Comparison of ENCODE assay signal across 14 cellular contexts in genomic region chr12:11711675-11712327, GRCh38.
DNase-seq lines count a peak whose midpoint lies in the region; ATAC-seq, FAIRE-seq and TF ChIP-seq lines count a peak whose summit lies in the region.
"Had no signal": no experiment of that assay in that cellular context is flagged by ENCODE, and none has a peak within 500 bp of the region (broad histone marks: within the 10 kb centered on the region; RNA-seq: fewer than 3 reads in every experiment).

No MANE protein-coding gene starts in this region.

- peaks cover 12% of the 10 kb centered on the region for H3F3A ChIP-seq in GM23248 (ENCODE audit: insufficient read depth)

- H2AFZ ChIP-seq in GM23248 (peak overlapping the region; percentile 42; the same call in 1 of the 2 replicates), astrocyte (ENCODE audit: low read depth, low read length) (no peak overlapping the region)

- peak overlapping the region; percentile 76 for H3K27ac Mint-ChIP-seq in astrocyte (ENCODE audit: unreplicated experiment)
- H3K27ac Mint-ChIP-seq: naive thymus-derived CD4-positive, alpha-beta T cell had no signal

- 43 to 50% methylated on average over 9 of the region's 9 CpGs for WGBS in GM23248 (ENCODE audit: low coverage in 1 of 2, low lambda C conversion rate in 2 of 2, missing lambda C conversion rate in 2 of 2), 2 experiments

- H3K9me2 ChIP-seq in GM23248 (ENCODE audit: insufficient read depth), result no peaks in the 10 kb centered on the region

- no peaks in the 10 kb centered on the region for H3K9me3 ChIP-seq in GM23248 (ENCODE audit: low read depth)
- H3K9me3 ChIP-seq in astrocyte (ENCODE audit: insufficient read depth, low read depth, low read length), result no peaks in the 10 kb centered on the region

- in situ Hi-C loops in GM23248 (cut with MboI), result no loop called here

- H3K4me1 Mint-ChIP-seq in astrocyte (ENCODE audit: low read depth, unreplicated experiment), result peaks cover 49% of the 10 kb centered on the region

- H3K9ac ChIP-seq in GM23248 (peak overlapping the region; percentile 53), astrocyte (ENCODE audit: low read length) (no peak overlapping the region)

- H3K4me1 ChIP-seq in GM23248 (ENCODE audit: insufficient read depth) (peaks cover 17% of the 10 kb centered on the region), astrocyte (ENCODE audit: insufficient read depth, low read length) (peaks cover 11% of the 10 kb centered on the region)

- H3K27ac ChIP-seq in GM23248, result peak overlapping the region; percentile 64
- H3K27ac ChIP-seq in astrocyte (ENCODE audit: low read depth, low read length), result no peak overlapping the region

- H3K36me3 Mint-ChIP-seq in astrocyte (ENCODE audit: low read depth, unreplicated experiment), result peaks cover 28% of the 10 kb centered on the region

- H4K20me1 ChIP-seq in GM23248 (ENCODE audit: insufficient read depth) (no peaks in the 10 kb centered on the region), astrocyte (ENCODE audit: insufficient read depth, low read length) (peaks cover 67% of the 10 kb centered on the region)

- no peak for TF ChIP-seq CTCF in astrocyte (IDR thresholded peaks at IDR 0.05; ENCODE audit: insufficient read depth, low read depth, low read length)

- no peaks in the 10 kb centered on the region for H3K36me3 ChIP-seq in GM23248 (ENCODE audit: low read depth)
- peaks cover 7% of the 10 kb centered on the region for H3K36me3 ChIP-seq in astrocyte (ENCODE audit: insufficient read depth, low read length)

- no peak overlapping the region for H3K4me3 Mint-ChIP-seq in astrocyte (ENCODE audit: unreplicated experiment)
- H3K4me3 Mint-ChIP-seq: naive thymus-derived CD4-positive, alpha-beta T cell had no signal

- peak; percentile 79 for DNase-seq in GM23248
- DNase-seq in astrocyte (ENCODE audit: low read depth), result peak; percentile 51
- DNase-seq in iris pigment epithelial cell (ENCODE audit: low read depth), result peak; percentile 83
- DNase-seq in stromal cell of bone marrow (ENCODE audit: low read depth), result peak; percentile 61
- no peak for DNase-seq in NCI-H1436 treated with DMSO at 0.1 percent for 48 hours (lab: John Stamatoyannopoulos, UW)
- no peak for DNase-seq in NCI-H1694 treated with DMSO at 0.1 percent for 48 hours (lab: John Stamatoyannopoulos, UW)
- DNase-seq: activated CD4-positive, CD25-positive, alpha-beta regulatory T cell treated with anti-CD3 and anti-CD28 coated beads, Interleukin-2, amount 50 U/mL, for 72 hours; hypothalamus; KG1; naive thymus-derived CD4-positive, alpha-beta T cell; NCI-H1930; stimulated activated CD4-positive, alpha-beta T cell treated with anti-CD3 and anti-CD28 coated beads, Interleukin-4, amount 100 ng/mL, for 24 hours had no signal

- H3K79me2 ChIP-seq in GM23248 (ENCODE audit: insufficient read depth) (peaks cover 97% of the 10 kb centered on the region), astrocyte (ENCODE audit: insufficient read depth, low read length) (peaks cover 94% of the 10 kb centered on the region)

- H3K4me2 ChIP-seq in GM23248 (ENCODE audit: unreplicated experiment) (peak overlapping the region; percentile 67), astrocyte (ENCODE audit: low read length) (no peak overlapping the region)

- H3K27me3 Mint-ChIP-seq in astrocyte (ENCODE audit: low read depth, unreplicated experiment), result no peaks in the 10 kb centered on the region
- H3K27me3 Mint-ChIP-seq: naive thymus-derived CD4-positive, alpha-beta T cell had no signal

- H3K9me3 Mint-ChIP-seq in astrocyte (ENCODE audit: unreplicated experiment), result peaks cover 2% of the 10 kb centered on the region
- H3K9me3 Mint-ChIP-seq: naive thymus-derived CD4-positive, alpha-beta T cell had no signal

- peak; percentile 55 for FAIRE-seq in astrocyte (lab: Jason Lieb, UNC)

- ATAC-seq in HG02840 (IDR thresholded peaks at IDR 0.05; ENCODE audit: low FRiP score, unreplicated experiment) (no peak), GM21737 (IDR thresholded peaks at IDR 0.05; ENCODE audit: unreplicated experiment) (no peak)
- ATAC-seq: naive thymus-derived CD4-positive, alpha-beta T cell had no signal

- H3K27me3 ChIP-seq in GM23248 (replicated peaks; ENCODE audit: insufficient read depth) (no peaks in the 10 kb centered on the region), astrocyte (ENCODE audit: insufficient read depth, low read length) (no peaks in the 10 kb centered on the region)

- H3K4me3 ChIP-seq in GM23248 (0 out of 2 replicates have a peak overlapping the region, but pooled peaks have one; percentile 15), astrocyte (ENCODE audit: insufficient read depth, low read depth, low read length) (no peak overlapping the region)

Comparison
In these comparisons a context has a peak if more than half of its experiments do, and no peak if none do; other contexts are left out.
1. DNase-seq: peak in GM23248 (single experiment), astrocyte (single experiment), iris pigment epithelial cell (single experiment) and stromal cell of bone marrow (single experiment); none in NCI-H1436 treated with DMSO at 0.1 percent for 48 hours (single experiment) and NCI-H1694 treated with DMSO at 0.1 percent for 48 hours (single experiment).